ENCODE assay signal across 1 cellular context in the genomic region with DNA sequence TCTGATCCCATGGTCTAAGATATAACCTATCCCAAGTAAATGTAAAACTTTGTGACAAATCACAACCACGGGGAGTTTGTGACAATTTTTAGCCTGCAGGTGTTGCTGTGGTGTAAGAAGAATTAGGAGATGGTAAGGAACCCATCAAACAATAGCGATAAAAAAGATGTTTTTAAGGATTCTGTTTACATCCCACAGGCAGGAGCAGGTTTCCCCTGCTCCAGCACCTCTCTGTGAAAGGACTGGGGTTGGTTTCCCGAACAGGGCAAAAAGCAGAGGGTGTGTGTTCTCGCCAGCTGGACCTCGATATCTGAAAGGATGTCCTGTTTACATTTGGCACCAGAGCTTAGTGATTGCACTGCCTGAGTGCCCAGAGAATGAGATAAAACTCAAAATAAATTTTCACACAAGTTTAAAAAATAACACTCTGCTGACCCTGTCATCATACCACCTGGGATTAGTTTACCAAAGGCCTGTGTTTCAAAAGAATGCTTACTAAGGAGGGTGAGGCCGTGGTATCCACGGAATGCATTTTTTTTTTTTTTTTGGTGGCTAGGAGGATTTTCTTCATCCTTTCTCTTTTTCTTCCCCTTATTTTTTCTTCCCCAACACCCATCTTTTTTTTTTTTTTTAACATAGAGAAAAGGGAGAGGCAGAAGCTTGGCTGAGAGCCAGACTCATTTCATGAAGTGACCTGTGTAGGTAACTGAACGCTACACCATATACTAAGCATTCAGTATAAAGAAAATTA.
TF ChIP-seq lines count a peak whose summit lies in the region.

No MANE protein-coding gene starts in this region.

TF ChIP-seq in GM23338, 12 proteins besides CTCF, POLR2A, EP300 and RAD21 (continued from another document):
- TF ChIP-seq CREB1 (CRISPR knock-in tag; IDR thresholded peaks at IDR 0.05; ENCODE audit: low read depth) (no peak), JUNB (IDR thresholded peaks at IDR 0.05; ENCODE audit: unreplicated experiment) (no peak), EZH2phosphoT487 (IDR thresholded peaks at IDR 0.05; ENCODE audit: unreplicated experiment) (no peak)
- TF ChIP-seq, protein P1, sequence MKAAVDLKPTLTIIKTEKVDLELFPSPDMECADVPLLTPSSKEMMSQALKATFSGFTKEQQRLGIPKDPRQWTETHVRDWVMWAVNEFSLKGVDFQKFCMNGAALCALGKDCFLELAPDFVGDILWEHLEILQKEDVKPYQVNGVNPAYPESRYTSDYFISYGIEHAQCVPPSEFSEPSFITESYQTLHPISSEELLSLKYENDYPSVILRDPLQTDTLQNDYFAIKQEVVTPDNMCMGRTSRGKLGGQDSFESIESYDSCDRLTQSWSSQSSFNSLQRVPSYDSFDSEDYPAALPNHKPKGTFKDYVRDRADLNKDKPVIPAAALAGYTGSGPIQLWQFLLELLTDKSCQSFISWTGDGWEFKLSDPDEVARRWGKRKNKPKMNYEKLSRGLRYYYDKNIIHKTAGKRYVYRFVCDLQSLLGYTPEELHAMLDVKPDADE (IDR thresholded peaks at IDR 0.05): no peak
- TF ChIP-seq, protein P2, sequence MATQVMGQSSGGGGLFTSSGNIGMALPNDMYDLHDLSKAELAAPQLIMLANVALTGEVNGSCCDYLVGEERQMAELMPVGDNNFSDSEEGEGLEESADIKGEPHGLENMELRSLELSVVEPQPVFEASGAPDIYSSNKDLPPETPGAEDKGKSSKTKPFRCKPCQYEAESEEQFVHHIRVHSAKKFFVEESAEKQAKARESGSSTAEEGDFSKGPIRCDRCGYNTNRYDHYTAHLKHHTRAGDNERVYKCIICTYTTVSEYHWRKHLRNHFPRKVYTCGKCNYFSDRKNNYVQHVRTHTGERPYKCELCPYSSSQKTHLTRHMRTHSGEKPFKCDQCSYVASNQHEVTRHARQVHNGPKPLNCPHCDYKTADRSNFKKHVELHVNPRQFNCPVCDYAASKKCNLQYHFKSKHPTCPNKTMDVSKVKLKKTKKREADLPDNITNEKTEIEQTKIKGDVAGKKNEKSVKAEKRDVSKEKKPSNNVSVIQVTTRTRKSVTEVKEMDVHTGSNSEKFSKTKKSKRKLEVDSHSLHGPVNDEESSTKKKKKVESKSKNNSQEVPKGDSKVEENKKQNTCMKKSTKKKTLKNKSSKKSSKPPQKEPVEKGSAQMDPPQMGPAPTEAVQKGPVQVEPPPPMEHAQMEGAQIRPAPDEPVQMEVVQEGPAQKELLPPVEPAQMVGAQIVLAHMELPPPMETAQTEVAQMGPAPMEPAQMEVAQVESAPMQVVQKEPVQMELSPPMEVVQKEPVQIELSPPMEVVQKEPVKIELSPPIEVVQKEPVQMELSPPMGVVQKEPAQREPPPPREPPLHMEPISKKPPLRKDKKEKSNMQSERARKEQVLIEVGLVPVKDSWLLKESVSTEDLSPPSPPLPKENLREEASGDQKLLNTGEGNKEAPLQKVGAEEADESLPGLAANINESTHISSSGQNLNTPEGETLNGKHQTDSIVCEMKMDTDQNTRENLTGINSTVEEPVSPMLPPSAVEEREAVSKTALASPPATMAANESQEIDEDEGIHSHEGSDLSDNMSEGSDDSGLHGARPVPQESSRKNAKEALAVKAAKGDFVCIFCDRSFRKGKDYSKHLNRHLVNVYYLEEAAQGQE (IDR thresholded peaks at IDR 0.05; ENCODE audit: unreplicated experiment): no peak
